ENCODE assay signal across 2 cellular contexts in the genomic region with DNA sequence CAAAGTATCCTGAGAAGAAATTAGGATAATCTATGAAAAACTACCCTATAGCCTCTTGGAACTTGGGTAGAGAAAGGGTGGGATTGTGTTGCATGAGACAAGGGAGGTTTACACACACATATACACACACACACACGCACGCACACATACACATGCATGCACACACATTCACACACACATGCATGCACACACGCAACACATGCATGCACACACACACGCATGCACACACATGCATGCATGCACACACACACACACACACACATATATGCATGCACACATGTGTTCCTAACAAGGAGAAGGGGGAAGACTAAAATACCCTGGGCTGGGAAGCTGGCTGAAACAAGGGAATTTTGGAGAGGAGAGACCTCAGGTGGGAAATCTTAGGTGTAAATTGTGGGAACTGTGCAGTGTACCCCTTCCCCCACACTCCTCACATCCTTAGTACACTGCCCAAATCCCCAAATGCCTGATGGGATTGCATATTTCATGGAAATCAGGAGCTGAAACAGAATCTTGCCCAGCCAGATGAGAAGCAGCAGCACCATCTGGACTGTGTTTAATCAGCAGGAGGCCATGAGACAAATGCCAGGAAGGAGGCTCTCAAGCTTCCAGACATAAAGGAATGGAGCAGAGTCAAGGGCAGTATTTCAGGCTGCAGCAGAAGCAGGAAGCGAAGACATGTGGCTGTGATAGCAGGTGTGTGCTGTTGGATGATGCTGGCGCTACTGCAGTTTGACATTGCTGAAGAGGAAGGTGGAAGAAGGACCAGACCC.
TF ChIP-seq lines count a peak whose summit lies in the region.

No MANE protein-coding gene starts in this region.

TF ChIP-seq in IMR-90, 13 proteins besides CTCF, POLR2A, EP300 and RAD21:
- no peak for TF ChIP-seq MXI1 (IDR thresholded peaks at IDR 0.05; ENCODE audit: borderline replicate concordance, low read depth, low read length)
- TF ChIP-seq MAZ (IDR thresholded peaks at IDR 0.05; ENCODE audit: borderline replicate concordance, low read depth, low read length), result no peak
- no peak for TF ChIP-seq FOS (IDR thresholded peaks at IDR 0.05; ENCODE audit: low read depth, low read length)
- no peak for TF ChIP-seq SMC3 (IDR thresholded peaks at IDR 0.05; ENCODE audit: low read depth, low read length)
- no peak for TF ChIP-seq ELK1 (IDR thresholded peaks at IDR 0.05; ENCODE audit: borderline replicate concordance, low read depth, low read length)
- no peak for TF ChIP-seq MAFK (IDR thresholded peaks at IDR 0.05; ENCODE audit: low read depth, low read length)
- no peak for TF ChIP-seq NFE2L2 (IDR thresholded peaks at IDR 0.05; ENCODE audit: low read depth, low read length)
- TF ChIP-seq RCOR1 (IDR thresholded peaks at IDR 0.05; ENCODE audit: insufficient replicate concordance, low read length), result no peak
- TF ChIP-seq RFX5 (IDR thresholded peaks at IDR 0.05; ENCODE audit: low read depth, low read length), result no peak
- TF ChIP-seq CEBPB (IDR thresholded peaks at IDR 0.05; ENCODE audit: low read depth, low read length), result no peak
- TF ChIP-seq BHLHE40 (IDR thresholded peaks at IDR 0.05; ENCODE audit: low read depth, low read length), result no peak
- no peak for TF ChIP-seq CHD1 (IDR thresholded peaks at IDR 0.05; ENCODE audit: low read depth, low read length)
- TF ChIP-seq USF2 (IDR thresholded peaks at IDR 0.05; ENCODE audit: low read depth, low read length), result no peak
TF ChIP-seq in IMR-90: peak in this region for 0.

TF ChIP-seq in H1, 55 proteins besides CTCF, POLR2A, EP300 and RAD21:
- TF ChIP-seq KDM1A (IDR thresholded peaks at IDR 0.05; ENCODE audit: borderline replicate concordance, low read length) (no peak), HDAC2 (IDR thresholded peaks at IDR 0.05; ENCODE audit: borderline replicate concordance in 1 of 2, low read depth in 2 of 2, low read length in 2 of 2) (no peak), CHD2 (IDR thresholded peaks at IDR 0.05; ENCODE audit: low read length) (no peak), RXRA (IDR thresholded peaks at IDR 0.05; ENCODE audit: insufficient read depth, low read depth, low read length) (no peak), NANOG (IDR thresholded peaks at IDR 0.05; ENCODE audit: insufficient read depth, low read depth, low read length, poor library complexity, severe bottlenecking) (no peak), CREB1 (IDR thresholded peaks at IDR 0.05) (no peak), GTF2F1 (IDR thresholded peaks at IDR 0.05; ENCODE audit: borderline replicate concordance, low read depth, low read length) (no peak), ASH2L (IDR thresholded peaks at IDR 0.05; ENCODE audit: low read length) (no peak), SP4 (IDR thresholded peaks at IDR 0.05; ENCODE audit: low read length) (no peak), BRCA1 (IDR thresholded peaks at IDR 0.05; ENCODE audit: low read depth, low read length) (no peak), HDAC6 (IDR thresholded peaks at IDR 0.05; ENCODE audit: low read depth, low read length) (no peak), SAP30 (IDR thresholded peaks at IDR 0.05; ENCODE audit: insufficient read depth, insufficient replicate concordance, low read length) (no peak), EGR1 (IDR thresholded peaks at IDR 0.05; ENCODE audit: borderline replicate concordance, low read depth, low read length) (no peak), KDM4A (IDR thresholded peaks at IDR 0.05; ENCODE audit: low read depth, low read length, severe bottlenecking) (no peak), SP1 (IDR thresholded peaks at IDR 0.05; ENCODE audit: low read depth, low read length) (no peak), POU5F1 (IDR thresholded peaks at IDR 0.05; ENCODE audit: low read depth, low read length) (no peak), JUN (IDR thresholded peaks at IDR 0.05; ENCODE audit: low read depth, low read length) (no peak), ZNF274 (IDR thresholded peaks at IDR 0.05; ENCODE audit: borderline replicate concordance, extremely low read depth, low read length) (no peak)
